Comparison of ENCODE assay signal across 30 cellular contexts in the genomic region with DNA sequence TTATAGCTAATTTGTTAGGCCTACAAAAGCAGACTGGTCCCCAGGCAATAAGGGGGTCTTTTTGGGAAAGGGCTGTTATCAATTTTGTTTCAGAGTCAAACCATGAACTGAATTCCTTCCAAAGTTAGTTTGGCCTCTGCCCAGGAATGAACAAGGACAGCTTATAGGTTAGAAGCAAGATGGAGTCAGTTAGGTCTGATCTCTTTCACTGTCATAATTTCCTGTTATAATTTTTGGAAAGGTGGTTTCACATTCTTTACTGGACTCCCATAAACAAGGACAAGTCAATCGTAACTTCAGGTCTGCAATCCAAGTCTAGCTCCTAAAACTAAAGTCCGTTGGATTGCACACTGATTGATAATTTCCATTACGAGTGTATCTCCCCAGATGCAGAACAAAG.
"Had no signal": no experiment of that assay in that cellular context is flagged by ENCODE, and none has a peak within 500 bp of the region (broad histone marks: within the 10 kb centered on the region; RNA-seq: fewer than 3 reads in every experiment).

No MANE protein-coding gene starts in this region.

- H3K27me3 Mint-ChIP-seq: naive thymus-derived CD8-positive, alpha-beta T cell; stimulated activated naive CD8-positive, alpha-beta T cell treated with anti-CD3 and anti-CD28 coated beads, Interleukin-15, Interleukin-2, amounts not matched to agents 100 ng/mL and 50 ng/mL, for 24 hours had no signal

- H3K4me3 Mint-ChIP-seq: immature natural killer cell; naive thymus-derived CD8-positive, alpha-beta T cell; nephron; neural crest cell; stimulated activated naive CD8-positive, alpha-beta T cell treated with anti-CD3 and anti-CD28 coated beads, Interleukin-15, Interleukin-2, amounts not matched to agents 100 ng/mL and 50 ng/mL, for 24 hours had no signal

- H3K27ac ChIP-seq: lower lobe of right lung, pancreas, prostate gland, skin epidermis, suprapubic skin, thoracic aorta, tibial nerve, upper lobe of left lung, vagina had no signal

- H3K4me1 ChIP-seq: left lung, lower lobe of right lung, pancreas, prostate gland, suprapubic skin, tibial nerve, upper lobe of left lung, vagina had no signal

- H3K27ac Mint-ChIP-seq: immature natural killer cell; stimulated activated naive CD8-positive, alpha-beta T cell treated with anti-CD3 and anti-CD28 coated beads, Interleukin-15, Interleukin-2, amounts not matched to agents 100 ng/mL and 50 ng/mL, for 24 hours had no signal

- H3K4me1 Mint-ChIP-seq: immature natural killer cell; naive thymus-derived CD8-positive, alpha-beta T cell had no signal

- H3K4me3 ChIP-seq: left lung, lower lobe of right lung, pancreas, prostate gland, skin epidermis, suprapubic skin, thoracic aorta, tibial nerve, upper lobe of left lung, vagina had no signal

- H3K9me3 ChIP-seq: left lung, lower lobe of right lung, pancreas, prostate gland, suprapubic skin, thoracic aorta, tibial nerve, upper lobe of left lung, vagina had no signal

- ATAC-seq: left colon; left lung; lower lobe of right lung; naive thymus-derived CD8-positive, alpha-beta T cell; pancreas; right cardiac atrium; sciatic nerve had no signal

- H3K36me3 ChIP-seq: lower lobe of right lung, pancreas, prostate gland, thoracic aorta, upper lobe of left lung, vagina had no signal

- H3K9me3 Mint-ChIP-seq: immature natural killer cell; neural crest cell; stimulated activated naive CD8-positive, alpha-beta T cell treated with anti-CD3 and anti-CD28 coated beads, Interleukin-15, Interleukin-2, amounts not matched to agents 100 ng/mL and 50 ng/mL, for 24 hours had no signal

- DNase-seq: hippocampal formation; immature natural killer cell; kidney; left colon; left lung; lower lobe of right lung; mammary epithelial cell; mesenchymal stem cell; naive thymus-derived CD8-positive, alpha-beta T cell; nucleus accumbens; pancreas; posterior cingulate gyrus; retina; right cardiac atrium; stimulated activated CD4-positive, alpha-beta T cell treated with anti-CD3 and anti-CD28 coated beads, Interleukin-12 subunit alpha, Interleukin-12 subunit beta, amount 100 ng/mL, for 4 hours; stimulated activated CD4-positive, alpha-beta T cell treated with anti-CD3 and anti-CD28 coated beads, Interleukin-15, amount 100 ng/mL, for 24 hours; stimulated activated CD4-positive, alpha-beta T cell treated with anti-CD3 and anti-CD28 coated beads, Interleukin-2, amount 100 ng/mL, for 24 hours; stimulated activated CD4-positive, alpha-beta T cell treated with anti-CD3 and anti-CD28 coated beads, Interleukin-4, amount 100 ng/mL, for 1 hour; stimulated activated naive CD4-positive, alpha-beta T cell; upper lobe of left lung had no signal

- H3K27me3 ChIP-seq: left lung, pancreas, suprapubic skin, tibial nerve, upper lobe of left lung, vagina had no signal
